ENCODE assay signal across 8 cellular contexts in the genomic region with DNA sequence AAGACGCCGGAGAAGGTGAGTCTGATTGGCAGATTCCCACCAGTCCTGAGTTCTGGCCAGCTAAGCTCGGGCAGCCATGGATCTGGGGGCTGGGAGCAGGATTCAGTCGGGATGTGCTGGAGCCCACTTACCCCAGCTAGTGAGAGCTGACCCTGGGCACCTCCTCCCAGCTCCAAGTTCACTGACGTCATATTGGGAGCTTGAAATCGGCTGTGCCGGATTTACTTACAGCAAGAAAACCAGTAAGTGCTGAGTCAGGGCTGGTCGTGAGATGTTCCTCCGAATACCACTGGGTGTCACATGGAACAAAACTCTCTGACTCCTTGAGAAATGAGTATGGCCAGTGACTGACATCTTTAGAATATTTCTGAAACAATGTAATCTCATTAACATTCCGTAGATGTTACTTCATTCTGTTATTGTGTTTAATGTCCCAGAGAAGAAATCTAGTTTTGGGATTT.
A peak's percentile ranks its signal among the peaks of the same experiment; 100 is the strongest.
DNase-seq lines count a peak whose midpoint lies in the region; ATAC-seq and TF ChIP-seq lines count a peak whose summit lies in the region.

No MANE protein-coding gene starts in this region.

- no peaks in the 10 kb centered on the region for H3K4me1 ChIP-seq in mucosa of descending colon (ENCODE audit: low read depth)

- peak; percentile 54 for TF ChIP-seq CTCF in epithelial cell of esophagus (IDR thresholded peaks at IDR 0.05; ENCODE audit: insufficient read depth, low read depth, low read length, missing control alignments)
- no peak for TF ChIP-seq CTCF in mucosa of descending colon (IDR thresholded peaks at IDR 0.05)

- H3K4me3 ChIP-seq in epithelial cell of esophagus (ENCODE audit: low read length) (no peak overlapping the region), mucosa of descending colon (no peak overlapping the region)

- DNase-seq in GF-D8 (lab: John Stamatoyannopoulos, UW) = peak; percentile 10
- DNase-seq in NCI-H460 (ENCODE audit: extremely low read depth, low read depth) = peak; percentile 89
- peak; percentile 93 for DNase-seq in epithelial cell of esophagus (ENCODE audit: low read depth)
- peak in 1 of 3 donors; percentile 32 for DNase-seq in mucosa of descending colon
- no peak for DNase-seq in NCI-H774 (lab: John Stamatoyannopoulos, UW)
- DNase-seq in ureter (ENCODE audit: low spot score) = no peak
- no peak for DNase-seq in DMS153 treated with DMSO at 0.1 percent for 48 hours (lab: John Stamatoyannopoulos, UW; ENCODE audit: unreplicated experiment)

- ATAC-seq in mucosa of descending colon = peak; percentile 31
- ATAC-seq in HG03469 (IDR thresholded peaks at IDR 0.05; ENCODE audit: unreplicated experiment) = no peak

- H3K36me3 ChIP-seq in mucosa of descending colon (ENCODE audit: low read depth) = no peaks in the 10 kb centered on the region

- intact Hi-C loops in mucosa of descending colon (cut with DNase I, micrococcal nuclease) = no loop called here

- no peaks in the 10 kb centered on the region for H3K9me3 ChIP-seq in mucosa of descending colon

Comparison
In these comparisons a context has a peak if more than half of its experiments do, and no peak if none do; other contexts are left out.
1. DNase-seq: peak in GF-D8 (single experiment), NCI-H460 (single experiment) and epithelial cell of esophagus (single experiment); none in NCI-H774 (single experiment), ureter (single experiment) and DMS153 treated with DMSO at 0.1 percent for 48 hours (single experiment).